In genomic region chrX:90012395-90012794, GRCh38 we compare ENCODE assay signal across 11 cellular contexts.
"Had no signal": no experiment of that assay in that cellular context is flagged by ENCODE, and none has a peak within 500 bp of the region (broad histone marks: within the 10 kb centered on the region; RNA-seq: fewer than 3 reads in every experiment).

No MANE protein-coding gene starts in this region.

- ATAC-seq: activated naive CD4-positive, alpha-beta T cell treated with anti-CD3 and anti-CD28 coated beads, Interleukin-2, amount 50 U/mL, for 72 hours; activated naive CD8-positive, alpha-beta T cell treated with anti-CD3 and anti-CD28 coated beads, Interleukin-2, amount 50 U/mL, for 24 hours; activated T-cell treated with anti-CD3 and anti-CD28 coated beads, Interleukin-2, amount 50 U/mL, for 4 hours; activated T-cell treated with anti-CD3 and anti-CD28 coated beads, Interleukin-2, amount 50 U/mL, for 72 hours; activated T-helper 17 cell treated with anti-CD3 and anti-CD28 coated beads, Interleukin-2, amount 50 U/mL, for 72 hours; body of pancreas had no signal

- H3K4me1 ChIP-seq: adrenal gland, ascending aorta, body of pancreas, breast epithelium had no signal

- H3K27ac ChIP-seq: adrenal gland, ascending aorta, body of pancreas, brain microvascular endothelial cell, breast epithelium, cardiac muscle cell had no signal

- H3K36me3 ChIP-seq: adrenal gland, ascending aorta, brain microvascular endothelial cell, breast epithelium, cardiac muscle cell had no signal

- H3K9me3 ChIP-seq: adrenal gland, ascending aorta, body of pancreas had no signal

- H3K4me3 ChIP-seq: adrenal gland, ascending aorta, body of pancreas, breast epithelium, cardiac muscle cell had no signal
